ENCODE assay signal across 20 cellular contexts in genomic region chr2:190840572-190841172, GRCh38. TPM values are rescaled to one million over a fixed set of nuclear protein-coding genes. Genes with fewer than 3 reads are reported as not detected.
A peak's percentile ranks its signal among the peaks of the same experiment; 100 is the strongest.
DNase-seq lines count a peak whose midpoint lies in the region; ATAC-seq and TF ChIP-seq lines count a peak whose summit lies in the region.
"Had no signal": no experiment of that assay in that cellular context is flagged by ENCODE, and none has a peak within 500 bp of the region (broad histone marks: within the 10 kb centered on the region; RNA-seq: fewer than 3 reads in every experiment).

No MANE protein-coding gene starts in this region.

- H3K27me3 Mint-ChIP-seq in GM23338 (ENCODE audit: insufficient read depth, low read depth, poor library complexity): no peaks in the 10 kb centered on the region
- H3K27me3 Mint-ChIP-seq in WTC11 (ENCODE audit: low read depth): no peaks in the 10 kb centered on the region
- H3K27me3 Mint-ChIP-seq in progenitor cell of endocrine pancreas: peaks cover 5% of the 10 kb centered on the region
- H3K27me3 Mint-ChIP-seq: activated CD8-positive, alpha-beta memory T cell treated with anti-CD3 and anti-CD28 coated beads, Interleukin-2, amount 10 ng/mL, durations not matched to agents 7 days and 5 days; activated naive CD8-positive, alpha-beta T cell; type B pancreatic cell had no signal

- H3K36me3 Mint-ChIP-seq in GM23338 (ENCODE audit: low read depth) (no peaks in the 10 kb centered on the region), WTC11 (no peaks in the 10 kb centered on the region), progenitor cell of endocrine pancreas (ENCODE audit: insufficient read depth) (no peaks in the 10 kb centered on the region)
- H3K36me3 Mint-ChIP-seq: type B pancreatic cell had no signal

- no peaks in the 10 kb centered on the region for H3K79me2 ChIP-seq in GM23338 (replicated peaks; ENCODE audit: insufficient read depth)

- H3K4me3 ChIP-seq in GM23338: no peak overlapping the region
- H3K4me3 ChIP-seq: stomach had no signal

- H3K9me2 ChIP-seq in GM23338 (ENCODE audit: insufficient read depth): peaks cover 11% of the 10 kb centered on the region

- TF ChIP-seq CTCF in GM23338 (conservative IDR thresholded peaks at IDR 0.05; ENCODE audit: low read depth in 2 of 2) (no peak), WTC11 (IDR thresholded peaks at IDR 0.05) (no peak), progenitor cell of endocrine pancreas (IDR thresholded peaks at IDR 0.05; ENCODE audit: unreplicated experiment) (no peak)

- ATAC-seq in GM23338: peak; percentile 60
- ATAC-seq in WTC11: peak; percentile 73
- ATAC-seq in HG02973 (IDR thresholded peaks at IDR 0.05; ENCODE audit: unreplicated experiment): no peak
- ATAC-seq in HG03108 (IDR thresholded peaks at IDR 0.05; ENCODE audit: unreplicated experiment): no peak
- ATAC-seq: activated CD8-positive, alpha-beta memory T cell treated with anti-CD3 and anti-CD28 coated beads, Interleukin-2, amount 10 ng/mL, durations not matched to agents 7 days and 5 days; naive thymus-derived CD4-positive, alpha-beta T cell had no signal

- POLR2A ChIA-PET in WTC11 (lab: Charles Lee): no interaction called here

- H3F3A ChIP-seq in GM23338 (replicated peaks; ENCODE audit: low read depth): no peaks in the 10 kb centered on the region

- no peaks in the 10 kb centered on the region for H3K9me3 Mint-ChIP-seq in GM23338
- H3K9me3 Mint-ChIP-seq in WTC11: no peaks in the 10 kb centered on the region
- no peaks in the 10 kb centered on the region for H3K9me3 Mint-ChIP-seq in progenitor cell of endocrine pancreas (ENCODE audit: low read depth)
- H3K9me3 Mint-ChIP-seq: H9; naive thymus-derived CD4-positive, alpha-beta T cell; T-helper 1 cell treated with Interleukin-12 subunit alpha and Interleukin-12 subunit beta and Interleukin-4 antibody, amounts not matched to agents 30 μg/mL and 1 μg/mL, for 36 hours; type B pancreatic cell had no signal

- H3K4me3 Mint-ChIP-seq in GM23338 (no peak overlapping the region), WTC11 (no peak overlapping the region), progenitor cell of endocrine pancreas (ENCODE audit: low read depth) (no peak overlapping the region)
- H3K4me3 Mint-ChIP-seq: activated CD8-positive, alpha-beta memory T cell treated with anti-CD3 and anti-CD28 coated beads, Interleukin-2, amount 10 ng/mL, durations not matched to agents 7 days and 5 days; activated naive CD8-positive, alpha-beta T cell; H9; naive thymus-derived CD4-positive, alpha-beta T cell; T-helper 1 cell treated with Interleukin-12 subunit alpha and Interleukin-12 subunit beta and Interleukin-4 antibody, amounts not matched to agents 30 μg/mL and 1 μg/mL, for 36 hours; type B pancreatic cell had no signal

- H3K27ac Mint-ChIP-seq in GM23338 (no peak overlapping the region), WTC11 (no peak overlapping the region), progenitor cell of endocrine pancreas (no peak overlapping the region)
- H3K27ac Mint-ChIP-seq: activated CD8-positive, alpha-beta memory T cell treated with anti-CD3 and anti-CD28 coated beads, Interleukin-2, amount 10 ng/mL, durations not matched to agents 7 days and 5 days; activated naive CD8-positive, alpha-beta T cell; naive thymus-derived CD4-positive, alpha-beta T cell; T-helper 1 cell treated with Interleukin-12 subunit alpha and Interleukin-12 subunit beta and Interleukin-4 antibody, amounts not matched to agents 30 μg/mL and 1 μg/mL, for 36 hours; type B pancreatic cell had no signal

- no peaks in the 10 kb centered on the region for H3K4me1 ChIP-seq in GM23338 (ENCODE audit: insufficient read depth)

- H4K20me1 ChIP-seq in GM23338 (replicated peaks; ENCODE audit: insufficient read depth): no peaks in the 10 kb centered on the region

- peak; percentile 82 for DNase-seq in DMS79 (lab: John Stamatoyannopoulos, UW)
- DNase-seq in GM23338 (ENCODE audit: low spot score): no peak
- no peak for DNase-seq in WTC11 (ENCODE audit: low spot score)
- DNase-seq in left kidney (ENCODE audit: low read depth, low spot score): peak; percentile 35
- no peak for DNase-seq in progenitor cell of endocrine pancreas (ENCODE audit: low spot score, unreplicated experiment)
- no peak for DNase-seq in globus pallidus (ENCODE audit: low spot score)
- DNase-seq: activated CD4-positive, alpha-beta T cell treated with anti-CD3 and anti-CD28 coated beads for 4 hours; activated CD8-positive, alpha-beta memory T cell treated with anti-CD3 and anti-CD28 coated beads, Interleukin-2, amount 10 ng/mL, durations not matched to agents 7 days and 5 days; H9; kidney glomerular epithelial cell; naive thymus-derived CD4-positive, alpha-beta T cell; NCI-H187 treated with DMSO at 0.1 percent for 48 hours; occipital lobe; stimulated activated CD4-positive, alpha-beta T cell treated with anti-CD3 and anti-CD28 coated beads, Interleukin-12 subunit alpha, Interleukin-12 subunit beta, amount 100 ng/mL, for 4 hours; stomach had no signal

- no peaks in the 10 kb centered on the region for H3K36me3 ChIP-seq in GM23338 (ENCODE audit: insufficient read depth)
- H3K36me3 ChIP-seq: stomach had no signal

- H3K4me1 Mint-ChIP-seq in GM23338 (peaks cover 5% of the 10 kb centered on the region; the same call in 1 of the 3 replicates), WTC11 (peaks cover 10% of the 10 kb centered on the region), progenitor cell of endocrine pancreas (ENCODE audit: low read depth) (no peaks in the 10 kb centered on the region)

- H3K4me2 ChIP-seq in GM23338: no peak overlapping the region

- CTCF ChIA-PET in WTC11 (lab: Charles Lee): interaction anchor here (0.6 kb wide), 1 partner anchor 9 kb away, joined by 3 read pairs; no protein-coding TSS in a partner anchor

- peak overlapping the region; percentile 75 for H2AFZ ChIP-seq in GM23338

- H3K27ac ChIP-seq in GM23338 (ENCODE audit: low read depth): no peak overlapping the region
- H3K27ac ChIP-seq: stomach had no signal

- no peaks in the 10 kb centered on the region for H3K27me3 ChIP-seq in GM23338 (ENCODE audit: insufficient read depth)
- H3K27me3 ChIP-seq: stomach had no signal

TF ChIP-seq in GM23338, 12 proteins besides CTCF, POLR2A, EP300 and RAD21 (continues in another document):
- TF ChIP-seq EZH2phosphoT487 (IDR thresholded peaks at IDR 0.05; ENCODE audit: unreplicated experiment): no peak
- no peak for TF ChIP-seq STAT1 (IDR thresholded peaks at IDR 0.05; ENCODE audit: unreplicated experiment)
- no peak for TF ChIP-seq POLR2AphosphoS5 (IDR thresholded peaks at IDR 0.05; ENCODE audit: low read depth)
- TF ChIP-seq NANOG (IDR thresholded peaks at IDR 0.05; ENCODE audit: borderline replicate concordance): no peak
- no peak for TF ChIP-seq ETS1 (IDR thresholded peaks at IDR 0.05)

TF ChIP-seq in WTC11, 78 proteins besides CTCF, POLR2A, EP300 and RAD21 (continues in another document):
- no peak for TF ChIP-seq ATF2 (CRISPR knock-in tag; IDR thresholded peaks at IDR 0.05; ENCODE audit: borderline replicate concordance, low read depth)
- TF ChIP-seq ZMAT4 (CRISPR knock-in tag; IDR thresholded peaks at IDR 0.05): no peak
- no peak for TF ChIP-seq OVOL2 (CRISPR knock-in tag; IDR thresholded peaks at IDR 0.05; ENCODE audit: borderline replicate concordance)
- TF ChIP-seq PRDM15 (CRISPR knock-in tag; IDR thresholded peaks at IDR 0.05): no peak
- TF ChIP-seq NR1H2 (CRISPR knock-in tag; IDR thresholded peaks at IDR 0.05): no peak

RNA-seq across cellular contexts. Expression of gene GLS, which starts 39.9 kb away (rescaled TPM):
- total RNA-seq in GM23338 (2014; rRNA removed; shearing (Covaris generic)): 133 and 172 TPM in 2 replicates
- 38.1 and 43.2 TPM in 2 replicates for polyA plus RNA-seq in GM23338 (2016; fragmentation: Nextera tagmentation; extraction: Ambion mirVana)
- total RNA-seq in WTC11 (2021) (102 to 115 TPM (median 102 TPM) in 3 replicates), progenitor cell of endocrine pancreas (116 and 128 TPM in 2 replicates)

Comparison
In these comparisons a context has a peak if more than half of its experiments do, and no peak if none do; other contexts are left out.
1. DNase-seq: peak in DMS79 (single experiment) and left kidney (single experiment); none in GM23338 (single experiment), WTC11 (single experiment), progenitor cell of endocrine pancreas (single experiment) and globus pallidus (single experiment).
2. ATAC-seq: peak in GM23338 (single experiment) and WTC11 (single experiment); none in HG02973 (single experiment) and HG03108 (single experiment).